8 cellular contexts compared by ENCODE assay signal in the genomic region with DNA sequence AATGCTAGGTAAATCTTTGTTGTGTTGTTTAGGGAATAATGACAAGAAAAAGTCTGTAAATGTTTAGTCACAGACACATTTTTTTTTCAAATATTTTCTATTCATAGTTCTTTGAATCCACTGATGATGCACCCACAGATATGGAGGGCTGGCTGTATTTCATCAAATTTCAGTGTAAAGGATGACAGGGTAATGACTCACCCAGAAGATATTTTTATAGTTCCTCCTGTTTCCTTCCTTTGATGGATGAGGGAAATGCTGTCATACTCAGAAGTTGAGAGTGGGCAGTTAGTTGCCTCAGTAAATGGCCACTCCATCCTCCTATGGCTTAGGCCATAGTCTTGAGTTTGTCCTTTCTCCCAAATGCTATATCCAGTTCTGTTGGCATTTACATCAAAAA.
DNase-seq lines count a peak whose midpoint lies in the region; ATAC-seq and TF ChIP-seq lines count a peak whose summit lies in the region.

No MANE protein-coding gene starts in this region.

- ATAC-seq in GM21526 (IDR thresholded peaks at IDR 0.05; ENCODE audit: low FRiP score, unreplicated experiment) = no peak

- DNase-seq in GM03348 (ENCODE audit: low spot score) (peak; percentile 74), NCI-H460 (ENCODE audit: extremely low read depth, low read depth) (peak; percentile 71), cardiac fibroblast (ENCODE audit: low read depth in 2 of 2) (peak; percentile 78 to 94), osteoblast (ENCODE audit: insufficient read length, low spot score, missing footprints) (peak; percentile 32), HuH-7.5 (ENCODE audit: low spot score) (no peak), RPMI8226 (no peak), NCI-H2227 treated with DMSO at 0.1 percent for 48 hours (lab: John Stamatoyannopoulos, UW) (no peak)

- no peak for TF ChIP-seq CTCF in cardiac fibroblast (IDR thresholded peaks at IDR 0.05; ENCODE audit: low read depth, low read length)
- no peak for TF ChIP-seq CTCF in osteoblast (IDR thresholded peaks at IDR 0.05; ENCODE audit: extremely low read depth, low read depth, low read length)

- peaks cover 87% of the 10 kb centered on the region for H3K4me1 ChIP-seq in osteoblast (ENCODE audit: insufficient read depth, low read length)

- no peaks in the 10 kb centered on the region for H3K27me3 ChIP-seq in osteoblast (ENCODE audit: insufficient read depth, low read length)

- H4K20me1 ChIP-seq in osteoblast (ENCODE audit: insufficient read depth, low read length) = no peaks in the 10 kb centered on the region

- H3K4me3 ChIP-seq in cardiac fibroblast (replicated peaks in 1 of 2; ENCODE audit: low read depth in 2 of 2, low read length in 2 of 2) (no peak overlapping the region), osteoblast (ENCODE audit: insufficient read depth, low read length) (no peak overlapping the region)

- peaks cover 81% of the 10 kb centered on the region for H3K79me2 ChIP-seq in osteoblast (ENCODE audit: insufficient read depth, low read length)

- no peaks in the 10 kb centered on the region for H3K36me3 ChIP-seq in osteoblast (ENCODE audit: insufficient read depth, low read length)

- H3K27ac ChIP-seq in osteoblast (ENCODE audit: low read depth, low read length) = peak overlapping the region; percentile 88

- peak overlapping the region; percentile 61 for H3K4me2 ChIP-seq in osteoblast (ENCODE audit: insufficient read depth, low read length)

- H2AFZ ChIP-seq in osteoblast (ENCODE audit: low read length) = no peak overlapping the region

- H3K9me3 ChIP-seq in osteoblast (ENCODE audit: low read depth, low read length) = no peaks in the 10 kb centered on the region

Comparison
In these comparisons a context has a peak if more than half of its experiments do, and no peak if none do; other contexts are left out.
1. DNase-seq: peak in GM03348 (single experiment), NCI-H460 (single experiment), cardiac fibroblast (2 of 2) and osteoblast (single experiment); none in HuH-7.5 (single experiment), RPMI8226 (single experiment) and NCI-H2227 treated with DMSO at 0.1 percent for 48 hours (single experiment).